In genomic region chr17:47290870-47291241, GRCh38 we compare ENCODE assay signal across 2 cellular contexts.
TF ChIP-seq lines count a peak whose summit lies in the region.

No MANE protein-coding gene starts in this region.

TF ChIP-seq in HEK293, 187 proteins besides CTCF, POLR2A, EP300 and RAD21:
- TF ChIP-seq ZNF121 (tag by site-specific recombination; IDR thresholded peaks at IDR 0.05) (no peak), ATF2 (tag by site-specific recombination; IDR thresholded peaks at IDR 0.05; ENCODE audit: low read depth) (0 out of 2 replicates have a peak, but pooled peaks have one; percentile 10)

TF ChIP-seq in K562, 482 proteins besides CTCF, POLR2A, EP300 and RAD21:
- TF ChIP-seq TEAD4 (IDR thresholded peaks at IDR 0.05; ENCODE audit: low read length) (0 out of 2 replicates have a peak, but pooled peaks have one; percentile 8), TEAD4 (CRISPR knock-in tag; IDR thresholded peaks at IDR 0.05; ENCODE audit: borderline replicate concordance) (no peak), ZNF592 (IDR thresholded peaks at IDR 0.05) (peak; percentile 13; the same call in 1 of the 2 replicates), ZNF589 (CRISPR knock-in tag; IDR thresholded peaks at IDR 0.05; ENCODE audit: low read depth) (0 out of 2 replicates have a peak, but pooled peaks have one; percentile 1), MEF2D (tag; conservative IDR thresholded peaks at IDR 0.05; ENCODE audit: low read depth) (peak; percentile 46; the same call in 1 of the 2 replicates), CREM (IDR thresholded peaks at IDR 0.05; ENCODE audit: low read depth) (peak; percentile 13; the same call in 1 of the 2 replicates), KAT7 (CRISPR knock-in tag; IDR thresholded peaks at IDR 0.05; ENCODE audit: borderline replicate concordance) (no peak), JUND (IDR thresholded peaks at IDR 0.05; ENCODE audit: borderline replicate concordance, low read depth, low read length) (peak; percentile 49), JUND (tag; IDR thresholded peaks at IDR 0.05; ENCODE audit: borderline replicate concordance, low read depth, low read length) (no peak), ATF3 (IDR thresholded peaks at IDR 0.05) (peak; percentile 77), ATF3 (CRISPR knock-in tag; conservative IDR thresholded peaks at IDR 0.05) (no peak), SMAD4 (CRISPR knock-in tag; conservative IDR thresholded peaks at IDR 0.05) (peak; percentile 51; the same call in 1 of the 2 replicates), CBFA2T2 (conservative IDR thresholded peaks at IDR 0.05) (peak; percentile 16; the same call in 1 of the 2 replicates), ZNF282 (CRISPR knock-in tag; IDR thresholded peaks at IDR 0.05) (no peak)
